In the genomic region with DNA sequence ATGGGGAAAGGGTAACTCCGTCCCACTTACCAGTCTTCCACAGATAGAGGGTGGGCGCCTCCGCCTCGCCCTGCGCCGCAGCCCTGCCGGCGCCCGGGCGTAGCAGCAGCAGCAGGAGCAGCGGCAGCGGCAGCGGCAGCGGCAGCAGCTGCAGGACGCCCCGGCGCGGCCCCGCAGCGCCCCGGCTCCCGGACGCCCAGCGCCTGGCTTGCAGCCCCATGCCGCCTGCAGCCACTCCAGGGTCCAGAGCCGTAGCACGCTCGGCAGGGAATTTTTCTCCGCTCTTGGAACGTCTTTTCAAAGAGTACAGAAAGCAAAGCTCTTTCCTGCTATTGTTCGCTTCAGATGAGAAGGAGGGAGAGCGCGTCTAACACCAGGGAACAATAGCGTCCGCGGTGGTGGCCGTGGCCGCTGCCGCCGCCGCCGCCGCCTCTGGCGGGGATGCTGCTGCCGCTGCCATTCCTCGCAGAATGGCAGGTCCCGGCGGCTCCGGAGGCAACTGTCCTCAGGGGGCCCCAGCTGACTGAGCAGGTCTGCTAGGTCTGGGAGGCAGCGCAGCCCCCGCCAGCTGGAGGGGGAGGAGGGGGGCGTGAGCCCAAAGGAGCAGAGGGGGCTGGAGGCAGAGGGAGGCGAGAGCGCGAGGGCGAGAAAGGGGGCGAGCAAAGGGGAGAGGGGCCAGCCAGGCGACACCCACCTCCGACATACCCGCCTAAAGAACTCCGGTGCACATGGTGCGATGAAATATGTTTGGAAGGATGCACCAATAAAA, we compare ENCODE assay signal across 8 cellular contexts. TPM values are rescaled to one million over a fixed set of nuclear protein-coding genes. Genes with fewer than 3 reads are reported as not detected.
DNase-seq lines count a peak whose midpoint lies in the region; ATAC-seq and TF ChIP-seq lines count a peak whose summit lies in the region.

TSS of gene THSD7A (minus strand) at position 472 of the 769 bp plus-strand sequence. CDS start at position 220, 252 bp downstream.

- no TSS peak for BruUV-seq in PC-9 (replicated peaks; lab: Mats Ljungman, UMichigan)

- H3K36me3 ChIP-seq in PC-9 (ENCODE audit: low read depth): no peaks in the 10 kb centered on the region

- no peaks in the 10 kb centered on the region for H4K20me1 ChIP-seq in PC-9 (ENCODE audit: insufficient read depth)

- no peak within 1 kb of the TSS for H3K27ac Mint-ChIP-seq in stimulated activated memory B cell treated with anti-CD40 and anti-IgM and Interleukin-4, amounts not matched to agents 10 μg/mL and 1 μg/mL and 100 μg/mL, for 72 hours

- H3K4me3 Mint-ChIP-seq in stimulated activated memory B cell treated with anti-CD40 and anti-IgM and Interleukin-4, amounts not matched to agents 10 μg/mL and 1 μg/mL and 100 μg/mL, for 72 hours: no peak within 1 kb of the TSS

- intact Hi-C loops in PC-9 (cut with micrococcal nuclease; ENCODE audit: unreplicated experiment): loop anchor here (1.0 kb wide), 3 partner anchors 46 to 405 kb away; no protein-coding TSS in a partner anchor
- intact Hi-C loops in left colon (cut with DNase I, micrococcal nuclease): no loop called here

- CTCF ChIA-PET in PC-9 (lab: Charles Lee): interaction anchor here (0.5 kb wide), 1 partner anchor 234 kb away, joined by 5 read pairs; no protein-coding TSS in a partner anchor

- H3F3A ChIP-seq in PC-9 (ENCODE audit: insufficient read depth, low read depth): no peaks in the 10 kb centered on the region

- H3K9me3 Mint-ChIP-seq in stimulated activated memory B cell treated with anti-CD40 and anti-IgM and Interleukin-4, amounts not matched to agents 10 μg/mL and 1 μg/mL and 100 μg/mL, for 72 hours: peaks cover 2% of the 10 kb centered on the region

- no peaks in the 10 kb centered on the region; the same call in 1 of the 2 replicates for H3K4me1 ChIP-seq in PC-9 (replicated peaks; ENCODE audit: insufficient read depth)

- H2AFZ ChIP-seq in PC-9: peak within 1 kb of the TSS; percentile 77

- no peaks in the 10 kb centered on the region for H3K9me3 ChIP-seq in PC-9 (ENCODE audit: insufficient read depth, low read depth)

- ATAC-seq in left colon: peak; percentile 96
- peak; percentile 49 for ATAC-seq in stimulated activated memory B cell treated with anti-CD40 and anti-IgM and Interleukin-4, amounts not matched to agents 10 μg/mL and 1 μg/mL and 100 μg/mL, for 72 hours

- POLR2A ChIA-PET in PC-9 (lab: Charles Lee; ENCODE audit: unreplicated experiment): no interaction called here

- H3K27ac ChIP-seq in PC-9 (no peak within 1 kb of the TSS), cingulate gyrus (ENCODE audit: low read depth, low read length) (peak within 1 kb of the TSS; percentile 35)

- no peaks in the 10 kb centered on the region for H3K79me2 ChIP-seq in PC-9 (ENCODE audit: low read depth)

- H3K4me2 ChIP-seq in PC-9: peak within 1 kb of the TSS; percentile 74

- H3K4me1 Mint-ChIP-seq in stimulated activated memory B cell treated with anti-CD40 and anti-IgM and Interleukin-4, amounts not matched to agents 10 μg/mL and 1 μg/mL and 100 μg/mL, for 72 hours: no peaks in the 10 kb centered on the region

- DNase-seq in 8988T (peak; percentile 51), GM10266 (ENCODE audit: extremely low spot score) (peak; percentile 32), HK-2 (ENCODE audit: unreplicated experiment) (peak; percentile 61), PC-9 (peak in 1 of 2 experiments; percentile 68), left colon (peak in 1 of 2 donors; percentile 37), cerebellar cortex (ENCODE audit: low spot score) (no peak)

- peaks cover 39% of the 10 kb centered on the region for H3K27me3 Mint-ChIP-seq in stimulated activated memory B cell treated with anti-CD40 and anti-IgM and Interleukin-4, amounts not matched to agents 10 μg/mL and 1 μg/mL and 100 μg/mL, for 72 hours

- H3K36me3 Mint-ChIP-seq in stimulated activated memory B cell treated with anti-CD40 and anti-IgM and Interleukin-4, amounts not matched to agents 10 μg/mL and 1 μg/mL and 100 μg/mL, for 72 hours: no peaks in the 10 kb centered on the region

- H3K9me2 ChIP-seq in PC-9 (ENCODE audit: insufficient read depth): no peaks in the 10 kb centered on the region

- TF ChIP-seq CTCF in GM10266 (IDR thresholded peaks at IDR 0.05; ENCODE audit: control insufficient read depth, insufficient read depth, low read depth, missing control alignments): no peak
- TF ChIP-seq CTCF in PC-9 (conservative IDR thresholded peaks at IDR 0.05): no peak; the same call in 1 of the 2 replicates

- peak within 1 kb of the TSS; percentile 53 for H3K4me3 ChIP-seq in PC-9

- no peaks in the 10 kb centered on the region for H3K27me3 ChIP-seq in PC-9 (ENCODE audit: insufficient read depth, low read depth)

RNA-seq across cellular contexts. Expression of gene THSD7A, which starts in this region (rescaled TPM):
- total RNA-seq in PC-9 (2021) (1.6 and 4.0 TPM in 2 replicates), left colon (1 to 10 TPM; 1.6 to 1.7 TPM)
